ENCODE assay signal across 1 cellular context in the genomic region with DNA sequence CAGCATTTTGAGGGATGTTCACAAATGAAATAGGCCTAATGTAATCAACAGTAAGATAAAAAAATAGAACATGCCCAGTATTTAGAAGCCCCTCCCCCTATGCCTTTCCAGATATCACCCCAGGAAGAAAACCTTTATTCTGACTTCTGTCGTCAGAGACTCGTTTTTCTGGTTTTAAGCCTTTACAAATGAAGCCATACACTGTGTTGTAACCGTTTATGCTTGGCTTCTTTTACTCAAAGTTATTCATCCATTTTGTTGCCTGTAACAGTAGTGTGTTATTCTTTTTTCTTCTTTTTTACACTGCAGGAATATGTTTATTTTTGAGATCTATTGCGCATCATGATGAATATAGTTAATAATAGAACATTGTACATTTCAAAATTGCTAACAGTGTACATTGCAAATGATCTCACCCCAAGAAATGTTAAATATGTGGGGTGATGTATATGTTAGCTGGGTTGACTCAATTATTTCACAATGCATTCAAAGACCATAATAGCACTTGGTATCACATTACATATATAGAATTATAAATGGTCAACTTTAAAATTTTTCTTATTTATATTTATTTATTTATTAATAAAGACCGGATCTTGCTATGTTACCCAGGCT.
TF ChIP-seq lines count a peak whose summit lies in the region.

No MANE protein-coding gene starts in this region.

TF ChIP-seq in Ishikawa, 13 proteins besides CTCF, POLR2A, EP300 and RAD21 (continued from another document):
- TF ChIP-seq, protein P1, sequence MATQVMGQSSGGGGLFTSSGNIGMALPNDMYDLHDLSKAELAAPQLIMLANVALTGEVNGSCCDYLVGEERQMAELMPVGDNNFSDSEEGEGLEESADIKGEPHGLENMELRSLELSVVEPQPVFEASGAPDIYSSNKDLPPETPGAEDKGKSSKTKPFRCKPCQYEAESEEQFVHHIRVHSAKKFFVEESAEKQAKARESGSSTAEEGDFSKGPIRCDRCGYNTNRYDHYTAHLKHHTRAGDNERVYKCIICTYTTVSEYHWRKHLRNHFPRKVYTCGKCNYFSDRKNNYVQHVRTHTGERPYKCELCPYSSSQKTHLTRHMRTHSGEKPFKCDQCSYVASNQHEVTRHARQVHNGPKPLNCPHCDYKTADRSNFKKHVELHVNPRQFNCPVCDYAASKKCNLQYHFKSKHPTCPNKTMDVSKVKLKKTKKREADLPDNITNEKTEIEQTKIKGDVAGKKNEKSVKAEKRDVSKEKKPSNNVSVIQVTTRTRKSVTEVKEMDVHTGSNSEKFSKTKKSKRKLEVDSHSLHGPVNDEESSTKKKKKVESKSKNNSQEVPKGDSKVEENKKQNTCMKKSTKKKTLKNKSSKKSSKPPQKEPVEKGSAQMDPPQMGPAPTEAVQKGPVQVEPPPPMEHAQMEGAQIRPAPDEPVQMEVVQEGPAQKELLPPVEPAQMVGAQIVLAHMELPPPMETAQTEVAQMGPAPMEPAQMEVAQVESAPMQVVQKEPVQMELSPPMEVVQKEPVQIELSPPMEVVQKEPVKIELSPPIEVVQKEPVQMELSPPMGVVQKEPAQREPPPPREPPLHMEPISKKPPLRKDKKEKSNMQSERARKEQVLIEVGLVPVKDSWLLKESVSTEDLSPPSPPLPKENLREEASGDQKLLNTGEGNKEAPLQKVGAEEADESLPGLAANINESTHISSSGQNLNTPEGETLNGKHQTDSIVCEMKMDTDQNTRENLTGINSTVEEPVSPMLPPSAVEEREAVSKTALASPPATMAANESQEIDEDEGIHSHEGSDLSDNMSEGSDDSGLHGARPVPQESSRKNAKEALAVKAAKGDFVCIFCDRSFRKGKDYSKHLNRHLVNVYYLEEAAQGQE (IDR thresholded peaks at IDR 0.05; ENCODE audit: low read depth), result no peak
- TF ChIP-seq CREB1 (IDR thresholded peaks at IDR 0.05; ENCODE audit: low read depth), result peak; percentile 49; the same call in 1 of the 2 replicates
- TF ChIP-seq USF1 (IDR thresholded peaks at IDR 0.05), result no peak
- TF ChIP-seq FOXM1 (IDR thresholded peaks at IDR 0.05; ENCODE audit: borderline replicate concordance, low read depth), result no peak
